8 cellular contexts compared by ENCODE assay signal in the genomic region with DNA sequence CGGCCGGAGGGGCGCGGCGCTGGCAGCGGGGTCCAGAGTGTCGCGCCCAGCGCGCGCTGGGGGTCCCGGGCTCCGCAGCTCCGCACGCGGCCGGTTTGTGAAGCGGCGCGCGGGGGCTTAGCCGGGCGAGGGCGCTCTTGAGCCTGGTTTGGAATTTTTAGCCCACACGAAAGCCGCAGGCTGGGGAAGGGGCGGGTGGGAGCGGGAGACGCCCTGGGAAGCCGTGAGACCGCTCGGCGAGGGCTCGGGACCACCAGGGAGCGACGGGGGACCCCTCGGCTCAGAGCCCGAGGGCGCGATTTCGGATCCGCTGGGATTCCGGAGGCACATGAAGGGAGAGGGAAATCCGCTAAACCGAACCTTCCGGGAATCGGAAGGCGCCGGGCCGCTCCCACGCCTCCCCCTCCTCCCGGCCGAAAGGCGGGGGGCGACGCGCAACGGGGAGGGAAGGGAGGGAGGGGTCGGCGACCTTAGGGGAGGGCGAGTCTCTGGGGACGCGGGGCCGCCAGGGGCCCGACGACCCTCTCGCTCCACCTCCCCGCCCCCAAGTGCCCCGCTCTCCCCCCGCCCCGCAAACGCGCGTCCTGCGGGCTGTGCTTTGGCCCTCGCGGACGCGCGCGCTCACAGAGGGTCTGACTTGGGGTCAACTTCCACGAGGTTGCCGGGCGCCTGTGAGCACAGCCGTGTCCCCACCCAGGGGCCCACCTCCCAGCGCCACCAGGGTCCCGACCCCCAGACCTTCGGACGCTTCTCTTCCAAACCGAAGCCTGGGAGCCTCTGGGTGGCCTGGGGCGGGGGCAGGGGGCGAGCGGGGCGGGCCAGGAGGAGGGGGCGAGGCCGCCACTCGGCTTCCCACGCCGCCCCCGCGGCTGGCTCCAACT. TPM values are rescaled to one million over a fixed set of nuclear protein-coding genes. Genes with fewer than 3 reads are reported as not detected.
DNase-seq lines count a peak whose midpoint lies in the region; ATAC-seq and TF ChIP-seq lines count a peak whose summit lies in the region.

No MANE protein-coding gene starts in this region.

- TF ChIP-seq RAD21 in IMR-90 (IDR thresholded peaks at IDR 0.05; ENCODE audit: low read length): peak; percentile 73

- H3K4me3 ChIP-seq in IMR-90 (ENCODE audit: insufficient read depth, low read depth, low read length): peak overlapping the region; percentile 91

- H3K27me3 Mint-ChIP-seq in T-helper 2 cell treated with Interferon-gamma antibody and Interleukin-4, amounts not matched to agents 5 μg/mL and 100 μg/mL, for 36 hours (ENCODE audit: low read depth): peaks cover 48% of the 10 kb centered on the region

- H2AFZ ChIP-seq in IMR-90 (replicated peaks; ENCODE audit: low read length, poor library complexity): peak overlapping the region; percentile 89

- no peak overlapping the region for H3K27ac Mint-ChIP-seq in T-helper 2 cell treated with Interferon-gamma antibody and Interleukin-4, amounts not matched to agents 5 μg/mL and 100 μg/mL, for 36 hours

- H2AK5ac ChIP-seq in IMR-90 (ENCODE audit: low read depth, low read length): no peak overlapping the region

- no peak overlapping the region for H4K91ac ChIP-seq in IMR-90 (ENCODE audit: insufficient read depth, low read depth, low read length)

- H3K9me1 ChIP-seq in IMR-90 (ENCODE audit: insufficient read depth, low read length): no peaks in the 10 kb centered on the region

- WGBS in IMR-90 (ENCODE audit: extremely low coverage in 2 of 2, insufficient read length in 1 of 2), 2 experiments: 3% methylated on average over 7 of the region's 101 CpGs; no CpG with 5 or more reads in 1 of the 2 experiments

- CTCF ChIA-PET in IMR-90 (lab: Yijun Ruan, JAX): interaction anchor here (0.6 kb wide), 2 partner anchors 109 to 538 kb away, joined by 3 to 5 read pairs; no protein-coding TSS in a partner anchor

- peak overlapping the region; percentile 98 for H3K4me2 ChIP-seq in IMR-90 (ENCODE audit: low read depth, low read length)

- H4K8ac ChIP-seq in IMR-90 (ENCODE audit: low read depth in 2 of 2, low read length in 2 of 2): no peak overlapping the region

- H4K20me1 ChIP-seq in IMR-90 (ENCODE audit: insufficient read depth, low read length): no peaks in the 10 kb centered on the region; the same call in 1 of the 2 replicates

- H3K23ac ChIP-seq in IMR-90 (ENCODE audit: low read depth, low read length): no peak overlapping the region

- no peak overlapping the region for H2BK20ac ChIP-seq in IMR-90 (ENCODE audit: low read depth, low read length)

- intact Hi-C loops in IMR-90 (cut with micrococcal nuclease): loop anchor here (1.0 to 5.0 kb wide), 3 partner anchors 147 to 684 kb away; no protein-coding TSS in a partner anchor

- no peaks in the 10 kb centered on the region for H3K9me3 Mint-ChIP-seq in T-helper 2 cell treated with Interferon-gamma antibody and Interleukin-4, amounts not matched to agents 5 μg/mL and 100 μg/mL, for 36 hours

- no peak overlapping the region for H2AK9ac ChIP-seq in IMR-90 (replicated peaks; ENCODE audit: low read depth, low read length, poor library complexity)

- peaks cover 64% of the 10 kb centered on the region for H3K27me3 ChIP-seq in IMR-90 (ENCODE audit: control insufficient read depth, insufficient read depth, low read length)

- POLR2A ChIA-PET in IMR-90 (lab: Charles Lee; ENCODE audit: unreplicated experiment): no interaction called here

- no peak overlapping the region for H3K14ac ChIP-seq in IMR-90 (replicated peaks; ENCODE audit: low read depth, low read length)

- in situ Hi-C loops in IMR-90 (cut with MboI; ENCODE audit: low sequenced_read_pairs): no loop called here

- peak; percentile 64 for DNase-seq in COLO668 (lab: John Stamatoyannopoulos, UW; ENCODE audit: unreplicated experiment)
- peak; percentile 41 for DNase-seq in IMR-90
- peak; percentile 35 for DNase-seq in T-helper 2 cell treated with Interferon-gamma antibody and Interleukin-4, amounts not matched to agents 5 μg/mL and 100 μg/mL, for 36 hours (ENCODE audit: low spot score)
- peak; percentile 12 for DNase-seq in central memory CD4-positive, alpha-beta T cell
- DNase-seq in islet precursor cell: peak; percentile 87
- DNase-seq in stimulated activated CD4-positive, alpha-beta T cell treated with anti-CD3 and anti-CD28 coated beads, Interleukin-12 subunit alpha, Interleukin-12 subunit beta, amount 100 ng/mL, for 48 hours (ENCODE audit: low read depth in 2 of 3, low spot score in 1 of 3): peak in 2 of 3 donors; percentile 38 to 49

- peaks cover 2% of the 10 kb centered on the region; the same call in 1 of the 2 replicates for H3K9me3 ChIP-seq in IMR-90 (ENCODE audit: control insufficient read depth, insufficient read depth, low read length)

- peaks cover 2% of the 10 kb centered on the region for H3K4me1 Mint-ChIP-seq in T-helper 2 cell treated with Interferon-gamma antibody and Interleukin-4, amounts not matched to agents 5 μg/mL and 100 μg/mL, for 36 hours (ENCODE audit: low read depth)

- no peak overlapping the region for H3K4me3 Mint-ChIP-seq in T-helper 2 cell treated with Interferon-gamma antibody and Interleukin-4, amounts not matched to agents 5 μg/mL and 100 μg/mL, for 36 hours

- no peak overlapping the region for H2BK5ac ChIP-seq in IMR-90 (ENCODE audit: low read depth, low read length, poor library complexity, severe bottlenecking)

- H3K18ac ChIP-seq in IMR-90 (ENCODE audit: low read depth, low read length): no peak overlapping the region

- dilution Hi-C loops in IMR-90 (cut with HindIII; ENCODE audit: low sequenced_read_pairs, unreplicated experiment): no loop called here

- H3K27ac ChIP-seq in IMR-90 (ENCODE audit: insufficient read depth, low read length): no peak overlapping the region; the same call in 1 of the 2 replicates

- no peak overlapping the region for H3K56ac ChIP-seq in IMR-90 (ENCODE audit: extremely low read depth, insufficient read depth, low read length)

- H3K9ac ChIP-seq in IMR-90 (ENCODE audit: low read depth, low read length): peak overlapping the region; percentile 58

- TF ChIP-seq CTCF in IMR-90 (conservative IDR thresholded peaks at IDR 0.05; ENCODE audit: low read depth, low read length): peak; percentile 94

- H3K36me3 Mint-ChIP-seq in T-helper 2 cell treated with Interferon-gamma antibody and Interleukin-4, amounts not matched to agents 5 μg/mL and 100 μg/mL, for 36 hours (ENCODE audit: low read depth): no peaks in the 10 kb centered on the region

- H3K4ac ChIP-seq in IMR-90 (ENCODE audit: low read depth, low read length): no peak overlapping the region

- ATAC-seq in IMR-90 (ENCODE audit: low read depth) (peak; percentile 50), HG03457 (IDR thresholded peaks at IDR 0.05; ENCODE audit: unreplicated experiment) (no peak), HG03196 (IDR thresholded peaks at IDR 0.05; ENCODE audit: unreplicated experiment) (no peak)

- TF ChIP-seq POLR2A in IMR-90 (IDR thresholded peaks at IDR 0.05; ENCODE audit: low read depth, low read length): no peak

- no TSS peak for BruUV-seq in IMR-90 (replicated peaks; lab: Mats Ljungman, UMichigan)

- no peaks in the 10 kb centered on the region for H3K36me3 ChIP-seq in IMR-90 (ENCODE audit: control insufficient read depth, insufficient read depth, low read length)

- no peak overlapping the region for H4K5ac ChIP-seq in IMR-90 (ENCODE audit: low read depth, low read length)

- H3K79me1 ChIP-seq in IMR-90 (ENCODE audit: low read depth in 1 of 2, low read length in 2 of 2): no peaks in the 10 kb centered on the region

- H2BK15ac ChIP-seq in IMR-90 (ENCODE audit: low read depth, low read length): no peak overlapping the region

- H3K4me1 ChIP-seq in IMR-90 (ENCODE audit: control insufficient read depth, insufficient read depth, low read length): peaks cover 2% of the 10 kb centered on the region; the same call in 1 of the 2 replicates

- no peak overlapping the region for H2BK120ac ChIP-seq in IMR-90 (ENCODE audit: low read depth, low read length)

TF ChIP-seq in IMR-90, 13 proteins besides CTCF, POLR2A, EP300 and RAD21 (continues in another document):
- TF ChIP-seq RFX5 (IDR thresholded peaks at IDR 0.05; ENCODE audit: low read depth, low read length) (no peak), FOS (IDR thresholded peaks at IDR 0.05; ENCODE audit: low read depth, low read length) (no peak), CHD1 (IDR thresholded peaks at IDR 0.05; ENCODE audit: low read depth, low read length) (no peak), RCOR1 (IDR thresholded peaks at IDR 0.05; ENCODE audit: insufficient replicate concordance, low read length) (no peak), CEBPB (IDR thresholded peaks at IDR 0.05; ENCODE audit: low read depth, low read length) (no peak), MAFK (IDR thresholded peaks at IDR 0.05; ENCODE audit: low read depth, low read length) (no peak), MXI1 (IDR thresholded peaks at IDR 0.05; ENCODE audit: borderline replicate concordance, low read depth, low read length) (0 out of 2 replicates have a peak, but pooled peaks have one; percentile 17), MAZ (IDR thresholded peaks at IDR 0.05; ENCODE audit: borderline replicate concordance, low read depth, low read length) (peak; percentile 71; the same call in 1 of the 2 replicates), NFE2L2 (IDR thresholded peaks at IDR 0.05; ENCODE audit: low read depth, low read length) (no peak), SMC3 (IDR thresholded peaks at IDR 0.05; ENCODE audit: low read depth, low read length) (peak; percentile 65)
- TF ChIP-seq, protein P1, sequence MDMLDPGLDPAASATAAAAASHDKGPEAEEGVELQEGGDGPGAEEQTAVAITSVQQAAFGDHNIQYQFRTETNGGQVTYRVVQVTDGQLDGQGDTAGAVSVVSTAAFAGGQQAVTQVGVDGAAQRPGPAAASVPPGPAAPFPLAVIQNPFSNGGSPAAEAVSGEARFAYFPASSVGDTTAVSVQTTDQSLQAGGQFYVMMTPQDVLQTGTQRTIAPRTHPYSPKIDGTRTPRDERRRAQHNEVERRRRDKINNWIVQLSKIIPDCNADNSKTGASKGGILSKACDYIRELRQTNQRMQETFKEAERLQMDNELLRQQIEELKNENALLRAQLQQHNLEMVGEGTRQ (IDR thresholded peaks at IDR 0.05; ENCODE audit: low read depth, low read length): no peak
- TF ChIP-seq, protein P2, sequence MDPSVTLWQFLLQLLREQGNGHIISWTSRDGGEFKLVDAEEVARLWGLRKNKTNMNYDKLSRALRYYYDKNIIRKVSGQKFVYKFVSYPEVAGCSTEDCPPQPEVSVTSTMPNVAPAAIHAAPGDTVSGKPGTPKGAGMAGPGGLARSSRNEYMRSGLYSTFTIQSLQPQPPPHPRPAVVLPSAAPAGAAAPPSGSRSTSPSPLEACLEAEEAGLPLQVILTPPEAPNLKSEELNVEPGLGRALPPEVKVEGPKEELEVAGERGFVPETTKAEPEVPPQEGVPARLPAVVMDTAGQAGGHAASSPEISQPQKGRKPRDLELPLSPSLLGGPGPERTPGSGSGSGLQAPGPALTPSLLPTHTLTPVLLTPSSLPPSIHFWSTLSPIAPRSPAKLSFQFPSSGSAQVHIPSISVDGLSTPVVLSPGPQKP (IDR thresholded peaks at IDR 0.05; ENCODE audit: borderline replicate concordance, low read depth, low read length): no peak

RNA-seq across cellular contexts. Expression of a gene that starts 5.1 kb away (rescaled TPM):
- total RNA-seq in IMR-90 (2012; rRNA removed): 1.6 and 2.2 TPM in 2 replicates
- 5.2 and 7.8 TPM in 2 replicates for polyA plus RNA-seq in IMR-90 (2012; rRNA removed)
- 3.9 and 10.2 TPM in 2 replicates for polyA plus RNA-seq in IMR-90 (2012; cell fraction: cytosol; rRNA removed)
- polyA plus RNA-seq in IMR-90 (2012; cell fraction: nucleus; rRNA removed; ENCODE audit: low replicate concordance): 3.8 and 9.6 TPM in 2 replicates

Comparison
In these comparisons a context has a peak if more than half of its experiments do, and no peak if none do; other contexts are left out.
1. DNase-seq: peak in every context shown above with its lines; median percentile 87 in islet precursor cell; 64 in COLO668; 44 in stimulated activated CD4-positive, alpha-beta T cell treated with anti-CD3 and anti-CD28 coated beads, Interleukin-12 subunit alpha, Interleukin-12 subunit beta, amount 100 ng/mL, for 48 hours; 41 in IMR-90; 35 in T-helper 2 cell treated with Interferon-gamma antibody and Interleukin-4, amounts not matched to agents 5 μg/mL and 100 μg/mL, for 36 hours; 12 in central memory CD4-positive, alpha-beta T cell.